In the genomic region with DNA sequence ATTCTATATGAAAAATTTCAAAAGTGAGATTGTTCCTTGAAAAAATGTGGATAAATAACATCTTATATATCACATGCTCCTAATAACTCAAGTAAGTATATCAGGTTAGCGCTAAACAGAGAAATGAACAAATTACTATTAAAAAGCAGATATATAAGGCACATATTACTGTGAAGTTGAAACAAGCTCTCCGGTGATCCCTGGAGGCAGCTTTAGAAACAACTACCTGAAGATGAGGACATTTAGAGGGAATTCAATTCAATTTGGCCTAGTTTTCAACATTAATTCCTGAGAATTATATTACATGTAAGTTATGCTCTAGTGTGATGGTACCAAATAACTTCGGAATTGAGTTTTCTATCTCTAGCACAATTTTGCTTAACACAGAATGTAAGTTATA, we compare ENCODE assay signal across 17 cellular contexts.
"Had no signal": no experiment of that assay in that cellular context is flagged by ENCODE, and none has a peak within 500 bp of the region (broad histone marks: within the 10 kb centered on the region; RNA-seq: fewer than 3 reads in every experiment).

No MANE protein-coding gene starts in this region.

- H3K27ac ChIP-seq: cardiac muscle cell, epithelial cell of prostate, left ventricle myocardium inferior, psoas muscle, stomach had no signal

- ATAC-seq: activated CD8-positive, alpha-beta T cell treated with anti-CD3 and anti-CD28 coated beads for 36 hours; effector memory CD8-positive, alpha-beta T cell; psoas muscle; sciatic nerve had no signal

- H3K36me3 ChIP-seq: cardiac muscle cell, left ventricle myocardium inferior, stomach had no signal

- DNase-seq: activated CD4-positive, alpha-beta T cell treated with anti-CD3 and anti-CD28 coated beads, Interleukin-2, amount 10 ng/mL, durations not matched to agents 24 days and 14 days; activated CD8-positive, alpha-beta T cell treated with anti-CD3 and anti-CD28 coated beads for 36 hours; activated naive CD4-positive, alpha-beta T cell treated with Interleukin-2 at 50 U/mL for 16 hours; activated naive CD8-positive, alpha-beta T cell treated with anti-CD3 and anti-CD28 coated beads, Interleukin-2, amount 10 ng/mL, durations not matched to agents 7 days and 5 days; activated T-cell treated with anti-CD3 and anti-CD28 coated beads, Interleukin-2, amount 50 U/mL, for 1 hour; amygdala; effector memory CD8-positive, alpha-beta T cell; foreskin melanocyte; left ventricle myocardium inferior; mammary epithelial cell; psoas muscle; stimulated activated CD4-positive, alpha-beta T cell treated with anti-CD3 and anti-CD28 coated beads, Interleukin-4, amount 100 ng/mL, for 1 hour; stomach had no signal

- H3K4me3 ChIP-seq: cardiac muscle cell, left ventricle myocardium inferior, psoas muscle, smooth muscle cell, stomach had no signal

- H3K27me3 ChIP-seq: cardiac muscle cell, stomach had no signal
